Comparison of ENCODE assay signal across 16 cellular contexts in the genomic region with DNA sequence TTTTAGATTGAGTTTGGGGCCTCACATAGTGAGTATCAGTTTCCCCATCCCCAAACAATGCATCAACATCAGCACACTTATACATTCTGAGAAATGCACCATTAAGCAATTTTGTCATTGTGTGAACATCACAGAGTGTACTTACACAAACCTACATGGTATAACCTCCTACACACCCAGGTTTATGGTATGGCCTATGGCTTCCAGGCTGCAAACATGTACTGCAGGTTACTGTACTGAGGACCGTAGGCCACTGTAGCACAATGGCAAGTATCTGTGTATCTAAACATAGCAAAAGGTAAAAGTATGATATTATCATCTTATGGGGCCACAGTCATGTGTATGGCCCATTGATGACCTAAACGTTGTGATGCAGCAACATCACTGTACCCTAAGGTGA. TPM values are rescaled to one million over a fixed set of nuclear protein-coding genes. Genes with fewer than 3 reads are reported as not detected.
DNase-seq lines count a peak whose midpoint lies in the region; ATAC-seq, FAIRE-seq and TF ChIP-seq lines count a peak whose summit lies in the region.
"Had no signal": no experiment of that assay in that cellular context is flagged by ENCODE, and none has a peak within 500 bp of the region (broad histone marks: within the 10 kb centered on the region; RNA-seq: fewer than 3 reads in every experiment).

No MANE protein-coding gene starts in this region.

- H3K36me3 Mint-ChIP-seq in CD8-positive, alpha-beta T cell, result peaks cover 36% of the 10 kb centered on the region
- peaks cover 4% of the 10 kb centered on the region for H3K36me3 Mint-ChIP-seq in natural killer cell treated with Interleukin-12 subunit alpha and Interleukin-12 subunit beta and Interleukin-15 and Interleukin-18, amount 100 ng/mL, for 72 hours

- no peaks in the 10 kb centered on the region for H3K36me3 ChIP-seq in CD8-positive, alpha-beta T cell (ENCODE audit: insufficient read depth, low read length)
- H3K36me3 ChIP-seq in HEK293 (ENCODE audit: control insufficient read depth in 2 of 2, insufficient read depth in 1 of 2, low read length in 2 of 2), result no peaks in the 10 kb centered on the region
- H3K36me3 ChIP-seq in bronchial epithelial cell (ENCODE audit: control insufficient read depth, insufficient read depth, low read length), result no peaks in the 10 kb centered on the region
- peaks cover 0 to 4% (median 0%) of the 10 kb centered on the region in 4 donors for H3K36me3 ChIP-seq in esophagus muscularis mucosa
- H3K36me3 ChIP-seq: SJCRH30 had no signal

- no peak overlapping the region for H3K27ac ChIP-seq in CD8-positive, alpha-beta T cell (ENCODE audit: low read depth, low read length)
- no peak overlapping the region for H3K27ac ChIP-seq in HEK293 (ENCODE audit: extremely low read depth, low read depth, low read length)
- no peak overlapping the region for H3K27ac ChIP-seq in esophagus muscularis mucosa (replicated peaks in 1 of 4)
- H3K27ac ChIP-seq: SJCRH30 had no signal

- no peak for TF ChIP-seq EP300 in esophagus muscularis mucosa (IDR thresholded peaks at IDR 0.05)

- peak overlapping the region; percentile 74 for H3K27ac Mint-ChIP-seq in CD8-positive, alpha-beta T cell
- H3K27ac Mint-ChIP-seq in natural killer cell treated with Interleukin-12 subunit alpha and Interleukin-12 subunit beta and Interleukin-15 and Interleukin-18, amount 100 ng/mL, for 72 hours, result peak overlapping the region; percentile 25 to 29
- H3K27ac Mint-ChIP-seq: H9 had no signal

- POLR2A ChIA-PET in CD8-positive, alpha-beta T cell (lab: Charles Lee), result no interaction called here
- POLR2A ChIA-PET in HEK293 (lab: Yijun Ruan, JAX), result no interaction called here

- H3K9me3 Mint-ChIP-seq in CD8-positive, alpha-beta T cell, result no peaks in the 10 kb centered on the region
- no peaks in the 10 kb centered on the region for H3K9me3 Mint-ChIP-seq in natural killer cell treated with Interleukin-12 subunit alpha and Interleukin-12 subunit beta and Interleukin-15 and Interleukin-18, amount 100 ng/mL, for 72 hours
- H3K9me3 Mint-ChIP-seq: CD4-positive, CD25-positive, alpha-beta regulatory T cell; H9 had no signal

- H3K27me3 Mint-ChIP-seq in CD8-positive, alpha-beta T cell (ENCODE audit: low read depth), result no peaks in the 10 kb centered on the region
- H3K27me3 Mint-ChIP-seq in natural killer cell treated with Interleukin-12 subunit alpha and Interleukin-12 subunit beta and Interleukin-15 and Interleukin-18, amount 100 ng/mL, for 72 hours, result no peaks in the 10 kb centered on the region
- H3K27me3 Mint-ChIP-seq: CD4-positive, CD25-positive, alpha-beta regulatory T cell had no signal

- DNase-seq in CD8-positive, alpha-beta T cell, result no peak
- no peak for DNase-seq in bronchial epithelial cell (ENCODE audit: low read depth)
- no peak for DNase-seq in natural killer cell treated with Interleukin-12 subunit alpha and Interleukin-12 subunit beta and Interleukin-15 and Interleukin-18, amount 100 ng/mL, for 72 hours (ENCODE audit: low spot score)
- no peak for DNase-seq in esophagus muscularis mucosa (ENCODE audit: extremely low spot score)
- DNase-seq in hippocampal formation (lab: John Stamatoyannopoulos, UW), result no peak
- DNase-seq: CD4-positive, CD25-positive, alpha-beta regulatory T cell; H9; KG1; NCI-H1048; NCI-H1436 treated with DMSO at 0.1 percent for 48 hours; NCI-H2081; NCI-H774; PC-3; SJCRH30 had no signal

- TF ChIP-seq POLR2A in esophagus muscularis mucosa (IDR thresholded peaks at IDR 0.05; ENCODE audit: low read depth), result no peak

- no peak for TF ChIP-seq CTCF in CD8-positive, alpha-beta T cell (IDR thresholded peaks at IDR 0.05)
- TF ChIP-seq CTCF in HEK293 (tag by site-specific recombination; IDR thresholded peaks at IDR 0.05) (no peak), bronchial epithelial cell (IDR thresholded peaks at IDR 0.05; ENCODE audit: insufficient read depth, low read length, severe bottlenecking) (no peak), esophagus muscularis mucosa (IDR thresholded peaks at IDR 0.05) (no peak)

- peaks cover 84% of the 10 kb centered on the region for H3K4me1 Mint-ChIP-seq in CD8-positive, alpha-beta T cell (ENCODE audit: low read depth)
- peaks cover 32 to 58% of the 10 kb centered on the region in 2 donors for H3K4me1 Mint-ChIP-seq in natural killer cell treated with Interleukin-12 subunit alpha and Interleukin-12 subunit beta and Interleukin-15 and Interleukin-18, amount 100 ng/mL, for 72 hours (ENCODE audit: low read depth in 2 of 2)

- 85% methylated on average over 2 of the region's 2 CpGs for WGBS in esophagus muscularis mucosa

- no peak overlapping the region for H3K4me3 ChIP-seq in CD8-positive, alpha-beta T cell (ENCODE audit: low read depth, low read length)
- H3K4me3 ChIP-seq in HEK293 (ENCODE audit: low read depth, low read length) (no peak overlapping the region), bronchial epithelial cell (ENCODE audit: low read depth, low read length) (no peak overlapping the region), esophagus muscularis mucosa (no peak overlapping the region)
- H3K4me3 ChIP-seq: SJCRH30 had no signal

- CTCF ChIA-PET in CD8-positive, alpha-beta T cell (lab: Charles Lee), result no interaction called here
- CTCF ChIA-PET in HEK293 (lab: Yijun Ruan, JAX), result no interaction called here

- peaks cover 33% of the 10 kb centered on the region for H3K4me1 ChIP-seq in CD8-positive, alpha-beta T cell (ENCODE audit: insufficient read depth, low read length)
- H3K4me1 ChIP-seq in HEK293 (ENCODE audit: control insufficient read depth, insufficient read depth, low read length), result peaks cover 9% of the 10 kb centered on the region; the same call in 1 of the 2 replicates
- peaks cover 46 to 63% (median 52%) of the 10 kb centered on the region in 4 donors for H3K4me1 ChIP-seq in esophagus muscularis mucosa
- H3K4me1 ChIP-seq: SJCRH30 had no signal

- H3K9me3 ChIP-seq in CD8-positive, alpha-beta T cell (ENCODE audit: low read length), result no peaks in the 10 kb centered on the region
- H3K9me3 ChIP-seq in HEK293 (ENCODE audit: control insufficient read depth, insufficient read depth, low read depth, low read length) (no peaks in the 10 kb centered on the region), esophagus muscularis mucosa (no peaks in the 10 kb centered on the region)
- H3K9me3 ChIP-seq: SJCRH30 had no signal

- ATAC-seq in CD8-positive, alpha-beta T cell, result no peak
- no peak for ATAC-seq in natural killer cell treated with Interleukin-12 subunit alpha and Interleukin-12 subunit beta and Interleukin-15 and Interleukin-18, amount 100 ng/mL, for 72 hours
- no peak for ATAC-seq in GM18873 (IDR thresholded peaks at IDR 0.05; ENCODE audit: low FRiP score, unreplicated experiment)
- ATAC-seq: PC-3 had no signal

- no peak overlapping the region for H3K4me3 Mint-ChIP-seq in CD8-positive, alpha-beta T cell
- H3K4me3 Mint-ChIP-seq in natural killer cell treated with Interleukin-12 subunit alpha and Interleukin-12 subunit beta and Interleukin-15 and Interleukin-18, amount 100 ng/mL, for 72 hours, result no peak overlapping the region
- H3K4me3 Mint-ChIP-seq: H9 had no signal

- FAIRE-seq in bronchial epithelial cell (lab: Jason Lieb, UNC), result peak; percentile 64

- intact Hi-C loops in CD8-positive, alpha-beta T cell (cut with DNase I, micrococcal nuclease), result no loop called here
- intact Hi-C loops in esophagus muscularis mucosa (cut with DNase I), result loop anchor here (10.0 kb wide), 1 partner anchor 72 kb away; no protein-coding TSS in a partner anchor

- H3K27me3 ChIP-seq in CD8-positive, alpha-beta T cell (ENCODE audit: insufficient read depth, low read length), result no peaks in the 10 kb centered on the region
- H3K27me3 ChIP-seq in bronchial epithelial cell (ENCODE audit: control insufficient read depth, insufficient read depth, low read length), result no peaks in the 10 kb centered on the region
- H3K27me3 ChIP-seq in esophagus muscularis mucosa, result no peaks in the 10 kb centered on the region
- H3K27me3 ChIP-seq: SJCRH30 had no signal

TF ChIP-seq in HEK293, 187 proteins besides CTCF, POLR2A, EP300 and RAD21:
- no peak for TF ChIP-seq KLF9 (tag by site-specific recombination; IDR thresholded peaks at IDR 0.05; ENCODE audit: low read depth)
- TF ChIP-seq, protein P1, sequence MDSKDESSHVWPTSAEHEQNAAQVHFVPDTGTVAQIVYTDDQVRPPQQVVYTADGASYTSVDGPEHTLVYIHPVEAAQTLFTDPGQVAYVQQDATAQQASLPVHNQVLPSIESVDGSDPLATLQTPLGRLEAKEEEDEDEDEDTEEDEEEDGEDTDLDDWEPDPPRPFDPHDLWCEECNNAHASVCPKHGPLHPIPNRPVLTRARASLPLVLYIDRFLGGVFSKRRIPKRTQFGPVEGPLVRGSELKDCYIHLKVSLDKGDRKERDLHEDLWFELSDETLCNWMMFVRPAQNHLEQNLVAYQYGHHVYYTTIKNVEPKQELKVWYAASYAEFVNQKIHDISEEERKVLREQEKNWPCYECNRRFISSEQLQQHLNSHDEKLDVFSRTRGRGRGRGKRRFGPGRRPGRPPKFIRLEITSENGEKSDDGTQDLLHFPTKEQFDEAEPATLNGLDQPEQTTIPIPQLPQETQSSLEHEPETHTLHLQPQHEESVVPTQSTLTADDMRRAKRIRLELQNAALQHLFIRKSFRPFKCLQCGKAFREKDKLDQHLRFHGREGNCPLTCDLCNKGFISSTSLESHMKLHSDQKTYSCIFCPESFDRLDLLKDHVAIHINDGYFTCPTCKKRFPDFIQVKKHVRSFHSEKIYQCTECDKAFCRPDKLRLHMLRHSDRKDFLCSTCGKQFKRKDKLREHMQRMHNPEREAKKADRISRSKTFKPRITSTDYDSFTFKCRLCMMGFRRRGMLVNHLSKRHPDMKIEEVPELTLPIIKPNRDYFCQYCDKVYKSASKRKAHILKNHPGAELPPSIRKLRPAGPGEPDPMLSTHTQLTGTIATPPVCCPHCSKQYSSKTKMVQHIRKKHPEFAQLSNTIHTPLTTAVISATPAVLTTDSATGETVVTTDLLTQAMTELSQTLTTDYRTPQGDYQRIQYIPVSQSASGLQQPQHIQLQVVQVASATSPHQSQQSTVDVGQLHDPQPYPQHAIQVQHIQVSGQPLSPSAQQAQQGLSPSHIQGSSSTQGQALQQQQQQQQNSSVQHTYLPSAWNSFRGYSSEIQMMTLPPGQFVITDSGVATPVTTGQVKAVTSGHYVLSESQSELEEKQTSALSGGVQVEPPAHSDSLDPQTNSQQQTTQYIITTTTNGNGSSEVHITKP (tag by site-specific recombination; IDR thresholded peaks at IDR 0.05), result peak; percentile 43; the same call in 1 of the 2 replicates

RNA-seq across cellular contexts. Expression of a gene that starts 7.7 kb away (rescaled TPM):
- total RNA-seq in CD8-positive, alpha-beta T cell, result 1 to 10 TPM; 7.9 to 9.3 TPM
- 15.2 and 16.1 TPM in 2 replicates for total RNA-seq in bronchial epithelial cell
- 10 to 100 TPM; 55.2 to 67.8 TPM for total RNA-seq in natural killer cell treated with Interleukin-12 subunit alpha and Interleukin-12 subunit beta and Interleukin-15 and Interleukin-18, amount 100 ng/mL, for 72 hours
- total RNA-seq in esophagus muscularis mucosa, result 10 to 100 TPM; 32.3 to 50.1 (median 36.4) TPM
